2 cellular contexts compared by ENCODE assay signal in the genomic region with DNA sequence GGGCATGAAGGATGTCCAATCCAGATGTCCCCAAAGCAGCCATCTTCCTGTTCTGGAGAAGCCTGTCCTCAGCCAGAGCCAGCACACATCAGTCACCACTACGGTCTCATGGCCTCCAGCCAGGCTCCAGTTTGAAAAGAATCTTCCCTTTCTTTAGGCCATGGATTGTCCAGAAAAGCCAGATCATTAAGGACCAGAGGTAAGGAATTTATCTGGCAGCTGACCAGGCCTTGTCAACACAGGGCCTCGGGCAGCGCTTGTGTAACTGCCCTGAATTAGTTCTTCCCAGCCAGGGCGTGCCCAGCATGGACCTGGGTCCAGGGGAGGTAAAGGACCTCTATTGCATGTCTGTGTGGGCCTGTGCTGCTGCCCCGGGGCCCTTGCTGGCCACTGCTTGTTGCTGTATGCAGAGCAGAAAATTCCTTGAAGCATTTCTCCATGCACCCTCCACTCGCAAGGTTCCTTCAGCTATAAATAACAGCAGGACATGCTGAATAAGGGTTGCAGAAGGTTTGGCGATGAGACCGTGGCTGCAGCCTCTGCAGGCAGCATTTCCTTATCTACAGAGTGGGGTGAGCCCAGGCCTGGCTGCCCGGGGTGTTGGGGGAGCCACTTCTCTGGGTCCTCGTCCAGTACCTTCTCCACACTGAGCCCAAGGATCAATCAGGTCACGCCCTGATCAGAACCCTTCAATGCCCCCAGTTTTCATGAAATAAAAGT.
TF ChIP-seq lines count a peak whose summit lies in the region.

No MANE protein-coding gene starts in this region.

TF ChIP-seq in IMR-90, 13 proteins besides CTCF, POLR2A, EP300 and RAD21:
- TF ChIP-seq CEBPB (IDR thresholded peaks at IDR 0.05; ENCODE audit: low read depth, low read length) (peak; percentile 35; the same call in 1 of the 2 replicates), MAZ (IDR thresholded peaks at IDR 0.05; ENCODE audit: borderline replicate concordance, low read depth, low read length) (no peak), FOS (IDR thresholded peaks at IDR 0.05; ENCODE audit: low read depth, low read length) (no peak), BHLHE40 (IDR thresholded peaks at IDR 0.05; ENCODE audit: low read depth, low read length) (no peak)

TF ChIP-seq in HepG2, 621 proteins besides CTCF, POLR2A, EP300 and RAD21 (continues in another document):
- peak; percentile 46; the same call in 1 of the 2 replicates for TF ChIP-seq ZNF331 (CRISPR knock-in tag; IDR thresholded peaks at IDR 0.05)
- TF ChIP-seq ZNF431 (CRISPR knock-in tag; IDR thresholded peaks at IDR 0.05; ENCODE audit: borderline replicate concordance, low read depth): peak; percentile 79; the same call in 1 of the 2 replicates
- 0 out of 2 replicates have a peak, but pooled peaks have one; percentile 38 for TF ChIP-seq ZNF598 (CRISPR knock-in tag; IDR thresholded peaks at IDR 0.05; ENCODE audit: borderline replicate concordance)
- 0 out of 2 replicates have a peak, but pooled peaks have one; percentile 29 for TF ChIP-seq FOXJ3 (CRISPR knock-in tag; IDR thresholded peaks at IDR 0.05; ENCODE audit: borderline replicate concordance)
- peak in 1 of 2 experiments; percentile 20; a peak in 1 of 4 replicates for TF ChIP-seq KLF16 (CRISPR knock-in tag; IDR thresholded peaks at IDR 0.05)
- TF ChIP-seq, protein P1, sequence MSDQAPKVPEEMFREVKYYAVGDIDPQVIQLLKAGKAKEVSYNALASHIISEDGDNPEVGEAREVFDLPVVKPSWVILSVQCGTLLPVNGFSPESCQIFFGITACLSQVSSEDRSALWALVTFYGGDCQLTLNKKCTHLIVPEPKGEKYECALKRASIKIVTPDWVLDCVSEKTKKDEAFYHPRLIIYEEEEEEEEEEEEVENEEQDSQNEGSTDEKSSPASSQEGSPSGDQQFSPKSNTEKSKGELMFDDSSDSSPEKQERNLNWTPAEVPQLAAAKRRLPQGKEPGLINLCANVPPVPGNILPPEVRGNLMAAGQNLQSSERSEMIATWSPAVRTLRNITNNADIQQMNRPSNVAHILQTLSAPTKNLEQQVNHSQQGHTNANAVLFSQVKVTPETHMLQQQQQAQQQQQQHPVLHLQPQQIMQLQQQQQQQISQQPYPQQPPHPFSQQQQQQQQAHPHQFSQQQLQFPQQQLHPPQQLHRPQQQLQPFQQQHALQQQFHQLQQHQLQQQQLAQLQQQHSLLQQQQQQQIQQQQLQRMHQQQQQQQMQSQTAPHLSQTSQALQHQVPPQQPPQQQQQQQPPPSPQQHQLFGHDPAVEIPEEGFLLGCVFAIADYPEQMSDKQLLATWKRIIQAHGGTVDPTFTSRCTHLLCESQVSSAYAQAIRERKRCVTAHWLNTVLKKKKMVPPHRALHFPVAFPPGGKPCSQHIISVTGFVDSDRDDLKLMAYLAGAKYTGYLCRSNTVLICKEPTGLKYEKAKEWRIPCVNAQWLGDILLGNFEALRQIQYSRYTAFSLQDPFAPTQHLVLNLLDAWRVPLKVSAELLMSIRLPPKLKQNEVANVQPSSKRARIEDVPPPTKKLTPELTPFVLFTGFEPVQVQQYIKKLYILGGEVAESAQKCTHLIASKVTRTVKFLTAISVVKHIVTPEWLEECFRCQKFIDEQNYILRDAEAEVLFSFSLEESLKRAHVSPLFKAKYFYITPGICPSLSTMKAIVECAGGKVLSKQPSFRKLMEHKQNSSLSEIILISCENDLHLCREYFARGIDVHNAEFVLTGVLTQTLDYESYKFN (CRISPR knock-in tag; conservative IDR thresholded peaks at IDR 0.05): peak; percentile 60; the same call in 1 of the 2 replicates
- no peak for TF ChIP-seq RCOR2 (CRISPR knock-in tag; IDR thresholded peaks at IDR 0.05)
- TF ChIP-seq IKZF1 (IDR thresholded peaks at IDR 0.05): no peak
- TF ChIP-seq FOSL2 (CRISPR knock-in tag; IDR thresholded peaks at IDR 0.05): peak; percentile 37
- TF ChIP-seq, protein P2, sequence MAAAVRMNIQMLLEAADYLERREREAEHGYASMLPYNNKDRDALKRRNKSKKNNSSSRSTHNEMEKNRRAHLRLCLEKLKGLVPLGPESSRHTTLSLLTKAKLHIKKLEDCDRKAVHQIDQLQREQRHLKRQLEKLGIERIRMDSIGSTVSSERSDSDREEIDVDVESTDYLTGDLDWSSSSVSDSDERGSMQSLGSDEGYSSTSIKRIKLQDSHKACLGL (CRISPR knock-in tag; IDR thresholded peaks at IDR 0.05): no peak
- TF ChIP-seq SKI (IDR thresholded peaks at IDR 0.05; ENCODE audit: partially characterized antibody): peak; percentile 46
- TF ChIP-seq SP4 (CRISPR knock-in tag; IDR thresholded peaks at IDR 0.05): no peak
- TF ChIP-seq HDAC2 (CRISPR knock-in tag; IDR thresholded peaks at IDR 0.05): peak; percentile 78; the same call in 1 of the 2 replicates
- TF ChIP-seq, protein P3, sequence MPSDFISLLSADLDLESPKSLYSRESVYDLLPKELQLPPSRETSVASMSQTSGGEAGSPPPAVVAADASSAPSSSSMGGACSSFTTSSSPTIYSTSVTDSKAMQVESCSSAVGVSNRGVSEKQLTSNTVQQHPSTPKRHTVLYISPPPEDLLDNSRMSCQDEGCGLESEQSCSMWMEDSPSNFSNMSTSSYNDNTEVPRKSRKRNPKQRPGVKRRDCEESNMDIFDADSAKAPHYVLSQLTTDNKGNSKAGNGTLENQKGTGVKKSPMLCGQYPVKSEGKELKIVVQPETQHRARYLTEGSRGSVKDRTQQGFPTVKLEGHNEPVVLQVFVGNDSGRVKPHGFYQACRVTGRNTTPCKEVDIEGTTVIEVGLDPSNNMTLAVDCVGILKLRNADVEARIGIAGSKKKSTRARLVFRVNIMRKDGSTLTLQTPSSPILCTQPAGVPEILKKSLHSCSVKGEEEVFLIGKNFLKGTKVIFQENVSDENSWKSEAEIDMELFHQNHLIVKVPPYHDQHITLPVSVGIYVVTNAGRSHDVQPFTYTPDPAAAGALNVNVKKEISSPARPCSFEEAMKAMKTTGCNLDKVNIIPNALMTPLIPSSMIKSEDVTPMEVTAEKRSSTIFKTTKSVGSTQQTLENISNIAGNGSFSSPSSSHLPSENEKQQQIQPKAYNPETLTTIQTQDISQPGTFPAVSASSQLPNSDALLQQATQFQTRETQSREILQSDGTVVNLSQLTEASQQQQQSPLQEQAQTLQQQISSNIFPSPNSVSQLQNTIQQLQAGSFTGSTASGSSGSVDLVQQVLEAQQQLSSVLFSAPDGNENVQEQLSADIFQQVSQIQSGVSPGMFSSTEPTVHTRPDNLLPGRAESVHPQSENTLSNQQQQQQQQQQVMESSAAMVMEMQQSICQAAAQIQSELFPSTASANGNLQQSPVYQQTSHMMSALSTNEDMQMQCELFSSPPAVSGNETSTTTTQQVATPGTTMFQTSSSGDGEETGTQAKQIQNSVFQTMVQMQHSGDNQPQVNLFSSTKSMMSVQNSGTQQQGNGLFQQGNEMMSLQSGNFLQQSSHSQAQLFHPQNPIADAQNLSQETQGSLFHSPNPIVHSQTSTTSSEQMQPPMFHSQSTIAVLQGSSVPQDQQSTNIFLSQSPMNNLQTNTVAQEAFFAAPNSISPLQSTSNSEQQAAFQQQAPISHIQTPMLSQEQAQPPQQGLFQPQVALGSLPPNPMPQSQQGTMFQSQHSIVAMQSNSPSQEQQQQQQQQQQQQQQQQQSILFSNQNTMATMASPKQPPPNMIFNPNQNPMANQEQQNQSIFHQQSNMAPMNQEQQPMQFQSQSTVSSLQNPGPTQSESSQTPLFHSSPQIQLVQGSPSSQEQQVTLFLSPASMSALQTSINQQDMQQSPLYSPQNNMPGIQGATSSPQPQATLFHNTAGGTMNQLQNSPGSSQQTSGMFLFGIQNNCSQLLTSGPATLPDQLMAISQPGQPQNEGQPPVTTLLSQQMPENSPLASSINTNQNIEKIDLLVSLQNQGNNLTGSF (CRISPR knock-in tag; IDR thresholded peaks at IDR 0.05): no peak
- peak; percentile 66; the same call in 1 of the 2 replicates for TF ChIP-seq ERF (CRISPR knock-in tag; IDR thresholded peaks at IDR 0.05)
- no peak; the same call in 1 of the 2 replicates for TF ChIP-seq ESRRA (CRISPR knock-in tag; IDR thresholded peaks at IDR 0.05; ENCODE audit: low read depth)
- TF ChIP-seq ZNF264 (CRISPR knock-in tag; IDR thresholded peaks at IDR 0.05): 0 out of 2 replicates have a peak, but pooled peaks have one; percentile 32
- no peak for TF ChIP-seq SNAI1 (CRISPR knock-in tag; IDR thresholded peaks at IDR 0.05; ENCODE audit: borderline replicate concordance)
- TF ChIP-seq NCOA2 (CRISPR knock-in tag; IDR thresholded peaks at IDR 0.05): peak; percentile 44
- TF ChIP-seq, protein P4, sequence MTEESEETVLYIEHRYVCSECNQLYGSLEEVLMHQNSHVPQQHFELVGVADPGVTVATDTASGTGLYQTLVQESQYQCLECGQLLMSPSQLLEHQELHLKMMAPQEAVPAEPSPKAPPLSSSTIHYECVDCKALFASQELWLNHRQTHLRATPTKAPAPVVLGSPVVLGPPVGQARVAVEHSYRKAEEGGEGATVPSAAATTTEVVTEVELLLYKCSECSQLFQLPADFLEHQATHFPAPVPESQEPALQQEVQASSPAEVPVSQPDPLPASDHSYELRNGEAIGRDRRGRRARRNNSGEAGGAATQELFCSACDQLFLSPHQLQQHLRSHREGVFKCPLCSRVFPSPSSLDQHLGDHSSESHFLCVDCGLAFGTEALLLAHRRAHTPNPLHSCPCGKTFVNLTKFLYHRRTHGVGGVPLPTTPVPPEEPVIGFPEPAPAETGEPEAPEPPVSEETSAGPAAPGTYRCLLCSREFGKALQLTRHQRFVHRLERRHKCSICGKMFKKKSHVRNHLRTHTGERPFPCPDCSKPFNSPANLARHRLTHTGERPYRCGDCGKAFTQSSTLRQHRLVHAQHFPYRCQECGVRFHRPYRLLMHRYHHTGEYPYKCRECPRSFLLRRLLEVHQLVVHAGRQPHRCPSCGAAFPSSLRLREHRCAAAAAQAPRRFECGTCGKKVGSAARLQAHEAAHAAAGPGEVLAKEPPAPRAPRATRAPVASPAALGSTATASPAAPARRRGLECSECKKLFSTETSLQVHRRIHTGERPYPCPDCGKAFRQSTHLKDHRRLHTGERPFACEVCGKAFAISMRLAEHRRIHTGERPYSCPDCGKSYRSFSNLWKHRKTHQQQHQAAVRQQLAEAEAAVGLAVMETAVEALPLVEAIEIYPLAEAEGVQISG (CRISPR knock-in tag; IDR thresholded peaks at IDR 0.05): peak; percentile 50
- TF ChIP-seq, protein P5, sequence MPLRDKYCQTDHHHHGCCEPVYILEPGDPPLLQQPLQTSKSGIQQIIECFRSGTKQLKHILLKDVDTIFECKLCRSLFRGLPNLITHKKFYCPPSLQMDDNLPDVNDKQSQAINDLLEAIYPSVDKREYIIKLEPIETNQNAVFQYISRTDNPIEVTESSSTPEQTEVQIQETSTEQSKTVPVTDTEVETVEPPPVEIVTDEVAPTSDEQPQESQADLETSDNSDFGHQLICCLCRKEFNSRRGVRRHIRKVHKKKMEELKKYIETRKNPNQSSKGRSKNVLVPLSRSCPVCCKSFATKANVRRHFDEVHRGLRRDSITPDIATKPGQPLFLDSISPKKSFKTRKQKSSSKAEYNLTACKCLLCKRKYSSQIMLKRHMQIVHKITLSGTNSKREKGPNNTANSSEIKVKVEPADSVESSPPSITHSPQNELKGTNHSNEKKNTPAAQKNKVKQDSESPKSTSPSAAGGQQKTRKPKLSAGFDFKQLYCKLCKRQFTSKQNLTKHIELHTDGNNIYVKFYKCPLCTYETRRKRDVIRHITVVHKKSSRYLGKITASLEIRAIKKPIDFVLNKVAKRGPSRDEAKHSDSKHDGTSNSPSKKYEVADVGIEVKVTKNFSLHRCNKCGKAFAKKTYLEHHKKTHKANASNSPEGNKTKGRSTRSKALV (CRISPR knock-in tag; IDR thresholded peaks at IDR 0.05): no peak
- 0 out of 2 replicates have a peak, but pooled peaks have one; percentile 23 for TF ChIP-seq ZIK1 (CRISPR knock-in tag; IDR thresholded peaks at IDR 0.05; ENCODE audit: borderline replicate concordance, low read depth)
- TF ChIP-seq, protein P6, sequence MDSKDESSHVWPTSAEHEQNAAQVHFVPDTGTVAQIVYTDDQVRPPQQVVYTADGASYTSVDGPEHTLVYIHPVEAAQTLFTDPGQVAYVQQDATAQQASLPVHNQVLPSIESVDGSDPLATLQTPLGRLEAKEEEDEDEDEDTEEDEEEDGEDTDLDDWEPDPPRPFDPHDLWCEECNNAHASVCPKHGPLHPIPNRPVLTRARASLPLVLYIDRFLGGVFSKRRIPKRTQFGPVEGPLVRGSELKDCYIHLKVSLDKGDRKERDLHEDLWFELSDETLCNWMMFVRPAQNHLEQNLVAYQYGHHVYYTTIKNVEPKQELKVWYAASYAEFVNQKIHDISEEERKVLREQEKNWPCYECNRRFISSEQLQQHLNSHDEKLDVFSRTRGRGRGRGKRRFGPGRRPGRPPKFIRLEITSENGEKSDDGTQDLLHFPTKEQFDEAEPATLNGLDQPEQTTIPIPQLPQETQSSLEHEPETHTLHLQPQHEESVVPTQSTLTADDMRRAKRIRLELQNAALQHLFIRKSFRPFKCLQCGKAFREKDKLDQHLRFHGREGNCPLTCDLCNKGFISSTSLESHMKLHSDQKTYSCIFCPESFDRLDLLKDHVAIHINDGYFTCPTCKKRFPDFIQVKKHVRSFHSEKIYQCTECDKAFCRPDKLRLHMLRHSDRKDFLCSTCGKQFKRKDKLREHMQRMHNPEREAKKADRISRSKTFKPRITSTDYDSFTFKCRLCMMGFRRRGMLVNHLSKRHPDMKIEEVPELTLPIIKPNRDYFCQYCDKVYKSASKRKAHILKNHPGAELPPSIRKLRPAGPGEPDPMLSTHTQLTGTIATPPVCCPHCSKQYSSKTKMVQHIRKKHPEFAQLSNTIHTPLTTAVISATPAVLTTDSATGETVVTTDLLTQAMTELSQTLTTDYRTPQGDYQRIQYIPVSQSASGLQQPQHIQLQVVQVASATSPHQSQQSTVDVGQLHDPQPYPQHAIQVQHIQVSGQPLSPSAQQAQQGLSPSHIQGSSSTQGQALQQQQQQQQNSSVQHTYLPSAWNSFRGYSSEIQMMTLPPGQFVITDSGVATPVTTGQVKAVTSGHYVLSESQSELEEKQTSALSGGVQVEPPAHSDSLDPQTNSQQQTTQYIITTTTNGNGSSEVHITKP (CRISPR knock-in tag; IDR thresholded peaks at IDR 0.05; ENCODE audit: low read depth): peak; percentile 26; the same call in 1 of the 2 replicates
- TF ChIP-seq CEBPB (IDR thresholded peaks at IDR 0.05; ENCODE audit: borderline replicate concordance, low read depth, low read length): peak; percentile 86; the same call in 1 of the 2 replicates
- TF ChIP-seq RBM39 (IDR thresholded peaks at IDR 0.05; ENCODE audit: low read depth, low read length, poor library complexity, severe bottlenecking): no peak
- TF ChIP-seq, protein P7, sequence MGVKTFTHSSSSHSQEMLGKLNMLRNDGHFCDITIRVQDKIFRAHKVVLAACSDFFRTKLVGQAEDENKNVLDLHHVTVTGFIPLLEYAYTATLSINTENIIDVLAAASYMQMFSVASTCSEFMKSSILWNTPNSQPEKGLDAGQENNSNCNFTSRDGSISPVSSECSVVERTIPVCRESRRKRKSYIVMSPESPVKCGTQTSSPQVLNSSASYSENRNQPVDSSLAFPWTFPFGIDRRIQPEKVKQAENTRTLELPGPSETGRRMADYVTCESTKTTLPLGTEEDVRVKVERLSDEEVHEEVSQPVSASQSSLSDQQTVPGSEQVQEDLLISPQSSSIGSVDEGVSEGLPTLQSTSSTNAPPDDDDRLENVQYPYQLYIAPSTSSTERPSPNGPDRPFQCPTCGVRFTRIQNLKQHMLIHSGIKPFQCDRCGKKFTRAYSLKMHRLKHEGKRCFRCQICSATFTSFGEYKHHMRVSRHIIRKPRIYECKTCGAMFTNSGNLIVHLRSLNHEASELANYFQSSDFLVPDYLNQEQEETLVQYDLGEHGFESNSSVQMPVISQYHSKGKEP (CRISPR knock-in tag; IDR thresholded peaks at IDR 0.05): no peak
- TF ChIP-seq NFE2L2 (IDR thresholded peaks at IDR 0.05; ENCODE audit: low read length): no peak
- peak; percentile 38; the same call in 1 of the 2 replicates for TF ChIP-seq MYC (CRISPR knock-in tag; IDR thresholded peaks at IDR 0.05; ENCODE audit: borderline replicate concordance)
- TF ChIP-seq DMAP1 (CRISPR knock-in tag; IDR thresholded peaks at IDR 0.05): 0 out of 2 replicates have a peak, but pooled peaks have one; percentile 28
